ENCODE assay signal across 8 cellular contexts in genomic region chrX:97616883-97617510, GRCh38.
DNase-seq lines count a peak whose midpoint lies in the region; ATAC-seq, FAIRE-seq and TF ChIP-seq lines count a peak whose summit lies in the region.

No MANE protein-coding gene starts in this region.

- no peaks in the 10 kb centered on the region for H3K9me3 Mint-ChIP-seq in activated CD4-positive, alpha-beta memory T cell treated with anti-CD3 and anti-CD28 coated beads for 36 hours

- POLR2A ChIA-PET in A549 (lab: Yijun Ruan, JAX): no interaction called here
- POLR2A ChIA-PET in activated CD4-positive, alpha-beta memory T cell treated with anti-CD3 and anti-CD28 coated beads for 36 hours (lab: Charles Lee): no interaction called here

- H3K4me3 ChIP-seq in A549 (no peak overlapping the region), skeletal muscle cell (ENCODE audit: low read depth, low read length) (no peak overlapping the region), tibial nerve (no peak overlapping the region)

- CTCF ChIA-PET in A549 (lab: Yijun Ruan, JAX): no interaction called here
- CTCF ChIA-PET in activated CD4-positive, alpha-beta memory T cell treated with anti-CD3 and anti-CD28 coated beads for 36 hours (lab: Charles Lee): no interaction called here

- 0 out of 6 replicates have a peak overlapping the region, but pooled peaks of 1 of the 2 experiments have one; percentile 20 for H3K27ac ChIP-seq in A549
- no peak overlapping the region for H3K27ac ChIP-seq in tibial nerve

- no peaks in the 10 kb centered on the region for H3K36me3 ChIP-seq in tibial nerve

- no peaks in the 10 kb centered on the region for H3K36me3 Mint-ChIP-seq in activated CD4-positive, alpha-beta memory T cell treated with anti-CD3 and anti-CD28 coated beads for 36 hours

- H3K9me3 ChIP-seq in A549 (no peaks in the 10 kb centered on the region), tibial nerve (no peaks in the 10 kb centered on the region)

- H3K27ac Mint-ChIP-seq in activated CD4-positive, alpha-beta memory T cell treated with anti-CD3 and anti-CD28 coated beads for 36 hours: no peak overlapping the region

- TF ChIP-seq POLR2A in A549 (IDR thresholded peaks at IDR 0.05; ENCODE audit: low read length) (no peak), tibial nerve (IDR thresholded peaks at IDR 0.05) (no peak)

- TF ChIP-seq EP300 in A549 (IDR thresholded peaks at IDR 0.05): no peak
- no peak for TF ChIP-seq EP300 in tibial nerve (IDR thresholded peaks at IDR 0.05)

- H3K4me1 Mint-ChIP-seq in activated CD4-positive, alpha-beta memory T cell treated with anti-CD3 and anti-CD28 coated beads for 36 hours (ENCODE audit: low read depth): no peaks in the 10 kb centered on the region

- H3K27me3 Mint-ChIP-seq in activated CD4-positive, alpha-beta memory T cell treated with anti-CD3 and anti-CD28 coated beads for 36 hours: no peaks in the 10 kb centered on the region

- intact Hi-C loops in activated CD4-positive, alpha-beta memory T cell treated with anti-CD3 and anti-CD28 coated beads for 36 hours (cut with micrococcal nuclease): no loop called here

- TF ChIP-seq RAD21 in A549 (conservative IDR thresholded peaks at IDR 0.05 in 1 of 2, IDR thresholded peaks at IDR 0.05 in 1 of 2): no peak

- WGBS in A549 (ENCODE audit: missing lambda C conversion rate): 72% methylated on average over 6 of the region's 6 CpGs
- WGBS in tibial nerve, 2 donors: 83 to 96% methylated on average over 6 of the region's 6 CpGs

- DNase-seq in A549 (ENCODE audit: low read depth in 1 of 2, low spot score in 1 of 2) (peak; percentile 6 to 31), skeletal muscle cell (ENCODE audit: low read depth) (peak; percentile 34), NCI-H146 (lab: John Stamatoyannopoulos, UW) (no peak), DMS114 treated with DMSO at 0.1 percent for 48 hours (lab: John Stamatoyannopoulos, UW; ENCODE audit: unreplicated experiment) (no peak), tibial nerve (ENCODE audit: low spot score in 2 of 2) (no peak)
- DNase-seq in activated CD4-positive, alpha-beta memory T cell treated with anti-CD3 and anti-CD28 coated beads for 36 hours: peak; percentile 8

- ATAC-seq in A549: peak; percentile 81 to 82; a peak in 5 of 6 replicates
- ATAC-seq in GM18907 (IDR thresholded peaks at IDR 0.05; ENCODE audit: unreplicated experiment): peak; percentile 94
- ATAC-seq in HG03097 (IDR thresholded peaks at IDR 0.05; ENCODE audit: low FRiP score, unreplicated experiment): peak; percentile 81

- H3K4me1 ChIP-seq in A549 (no peaks in the 10 kb centered on the region), tibial nerve (no peaks in the 10 kb centered on the region)

- TF ChIP-seq CTCF in A549 (IDR thresholded peaks at IDR 0.05) (no peak), tibial nerve (IDR thresholded peaks at IDR 0.05) (no peak)

- H3K4me3 Mint-ChIP-seq in activated CD4-positive, alpha-beta memory T cell treated with anti-CD3 and anti-CD28 coated beads for 36 hours: no peak overlapping the region

- no peak for FAIRE-seq in A549 (lab: Jason Lieb, UNC)

- peaks cover 0 to 14% of the 10 kb centered on the region in 2 donors for H3K27me3 ChIP-seq in tibial nerve

- H3K4me2 ChIP-seq in A549: peak overlapping the region; percentile 24; the same call in 2 of the 3 replicates

TF ChIP-seq in A549, 52 proteins besides CTCF, POLR2A, EP300 and RAD21:
- TF ChIP-seq, protein P1, sequence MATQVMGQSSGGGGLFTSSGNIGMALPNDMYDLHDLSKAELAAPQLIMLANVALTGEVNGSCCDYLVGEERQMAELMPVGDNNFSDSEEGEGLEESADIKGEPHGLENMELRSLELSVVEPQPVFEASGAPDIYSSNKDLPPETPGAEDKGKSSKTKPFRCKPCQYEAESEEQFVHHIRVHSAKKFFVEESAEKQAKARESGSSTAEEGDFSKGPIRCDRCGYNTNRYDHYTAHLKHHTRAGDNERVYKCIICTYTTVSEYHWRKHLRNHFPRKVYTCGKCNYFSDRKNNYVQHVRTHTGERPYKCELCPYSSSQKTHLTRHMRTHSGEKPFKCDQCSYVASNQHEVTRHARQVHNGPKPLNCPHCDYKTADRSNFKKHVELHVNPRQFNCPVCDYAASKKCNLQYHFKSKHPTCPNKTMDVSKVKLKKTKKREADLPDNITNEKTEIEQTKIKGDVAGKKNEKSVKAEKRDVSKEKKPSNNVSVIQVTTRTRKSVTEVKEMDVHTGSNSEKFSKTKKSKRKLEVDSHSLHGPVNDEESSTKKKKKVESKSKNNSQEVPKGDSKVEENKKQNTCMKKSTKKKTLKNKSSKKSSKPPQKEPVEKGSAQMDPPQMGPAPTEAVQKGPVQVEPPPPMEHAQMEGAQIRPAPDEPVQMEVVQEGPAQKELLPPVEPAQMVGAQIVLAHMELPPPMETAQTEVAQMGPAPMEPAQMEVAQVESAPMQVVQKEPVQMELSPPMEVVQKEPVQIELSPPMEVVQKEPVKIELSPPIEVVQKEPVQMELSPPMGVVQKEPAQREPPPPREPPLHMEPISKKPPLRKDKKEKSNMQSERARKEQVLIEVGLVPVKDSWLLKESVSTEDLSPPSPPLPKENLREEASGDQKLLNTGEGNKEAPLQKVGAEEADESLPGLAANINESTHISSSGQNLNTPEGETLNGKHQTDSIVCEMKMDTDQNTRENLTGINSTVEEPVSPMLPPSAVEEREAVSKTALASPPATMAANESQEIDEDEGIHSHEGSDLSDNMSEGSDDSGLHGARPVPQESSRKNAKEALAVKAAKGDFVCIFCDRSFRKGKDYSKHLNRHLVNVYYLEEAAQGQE (IDR thresholded peaks at IDR 0.05): no peak
- TF ChIP-seq CEBPB (IDR thresholded peaks at IDR 0.05) (no peak), GATA3 (IDR thresholded peaks at IDR 0.05; ENCODE audit: borderline replicate concordance) (no peak), FOSB (CRISPR knock-in tag; IDR thresholded peaks at IDR 0.05) (no peak), HOXA7 (CRISPR knock-in tag; IDR thresholded peaks at IDR 0.05) (no peak), ZNF302 (CRISPR knock-in tag; IDR thresholded peaks at IDR 0.05) (no peak), MAZ (IDR thresholded peaks at IDR 0.05; ENCODE audit: borderline replicate concordance, low read depth, low read length) (no peak)

Comparison
In these comparisons a context has a peak if more than half of its experiments do, and no peak if none do; other contexts are left out.
1. DNase-seq: peak in A549 (2 of 2), activated CD4-positive, alpha-beta memory T cell treated with anti-CD3 and anti-CD28 coated beads for 36 hours (single experiment) and skeletal muscle cell (single experiment); none in NCI-H146 (single experiment), DMS114 treated with DMSO at 0.1 percent for 48 hours (single experiment) and tibial nerve (0 of 2).
2. Peak in every context shown above with its lines, with median percentiles within 50 percentile points of each other: ATAC-seq.